Comparison of ENCODE assay signal across 1 cellular context in the genomic region with DNA sequence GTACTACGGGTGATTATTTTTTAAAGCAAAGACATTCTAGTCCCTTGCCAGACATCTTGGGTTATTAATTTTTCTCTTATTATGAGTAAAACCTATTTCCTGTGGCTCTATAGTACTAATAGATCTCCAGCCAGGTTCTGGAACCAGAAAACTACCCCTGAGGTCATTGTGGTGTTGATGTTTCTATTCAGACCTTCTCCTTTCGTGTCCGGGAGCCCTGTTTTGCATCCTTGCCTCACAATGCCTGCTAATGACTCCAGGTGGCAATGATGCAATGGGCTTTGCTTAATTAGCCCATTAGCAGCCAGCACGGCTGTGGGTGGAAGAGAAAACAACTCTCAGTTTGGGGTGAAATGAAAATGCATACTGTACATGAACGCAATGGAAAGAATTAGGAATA.
TF ChIP-seq lines count a peak whose summit lies in the region.

No MANE protein-coding gene starts in this region.

TF ChIP-seq in GM12878, 131 proteins besides CTCF, POLR2A, EP300 and RAD21 (continued from another document and continues in another):
- TF ChIP-seq, protein P1, sequence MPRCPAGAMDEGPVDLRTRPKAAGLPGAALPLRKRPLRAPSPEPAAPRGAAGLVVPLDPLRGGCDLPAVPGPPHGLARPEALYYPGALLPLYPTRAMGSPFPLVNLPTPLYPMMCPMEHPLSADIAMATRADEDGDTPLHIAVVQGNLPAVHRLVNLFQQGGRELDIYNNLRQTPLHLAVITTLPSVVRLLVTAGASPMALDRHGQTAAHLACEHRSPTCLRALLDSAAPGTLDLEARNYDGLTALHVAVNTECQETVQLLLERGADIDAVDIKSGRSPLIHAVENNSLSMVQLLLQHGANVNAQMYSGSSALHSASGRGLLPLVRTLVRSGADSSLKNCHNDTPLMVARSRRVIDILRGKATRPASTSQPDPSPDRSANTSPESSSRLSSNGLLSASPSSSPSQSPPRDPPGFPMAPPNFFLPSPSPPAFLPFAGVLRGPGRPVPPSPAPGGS (IDR thresholded peaks at IDR 0.05; ENCODE audit: borderline replicate concordance, insufficient read depth, low read depth, low read length, poor library complexity, severe bottlenecking): no peak
- TF ChIP-seq, protein P2, sequence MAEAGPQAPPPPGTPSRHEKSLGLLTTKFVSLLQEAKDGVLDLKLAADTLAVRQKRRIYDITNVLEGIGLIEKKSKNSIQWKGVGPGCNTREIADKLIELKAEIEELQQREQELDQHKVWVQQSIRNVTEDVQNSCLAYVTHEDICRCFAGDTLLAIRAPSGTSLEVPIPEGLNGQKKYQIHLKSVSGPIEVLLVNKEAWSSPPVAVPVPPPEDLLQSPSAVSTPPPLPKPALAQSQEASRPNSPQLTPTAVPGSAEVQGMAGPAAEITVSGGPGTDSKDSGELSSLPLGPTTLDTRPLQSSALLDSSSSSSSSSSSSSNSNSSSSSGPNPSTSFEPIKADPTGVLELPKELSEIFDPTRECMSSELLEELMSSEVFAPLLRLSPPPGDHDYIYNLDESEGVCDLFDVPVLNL (IDR thresholded peaks at IDR 0.05; ENCODE audit: low read depth, low read length): no peak
- TF ChIP-seq ZNF274 (IDR thresholded peaks at IDR 0.05; ENCODE audit: insufficient read depth, insufficient read length) (no peak), ZNF622 (IDR thresholded peaks at IDR 0.05) (no peak), GABPA (IDR thresholded peaks at IDR 0.05; ENCODE audit: low read depth) (no peak), TARDBP (IDR thresholded peaks at IDR 0.05; ENCODE audit: borderline replicate concordance) (no peak), CHD4 (IDR thresholded peaks at IDR 0.05) (no peak), FOS (IDR thresholded peaks at IDR 0.05; ENCODE audit: borderline replicate concordance, extremely low read depth, insufficient read length) (no peak), POU2F2 (IDR thresholded peaks at IDR 0.05; ENCODE audit: borderline replicate concordance, low read depth, low read length) (peak; percentile 90; the same call in 1 of the 3 replicates), IKZF1 (conservative IDR thresholded peaks at IDR 0.05) (peak; percentile 64), EGR1 (IDR thresholded peaks at IDR 0.05; ENCODE audit: borderline replicate concordance in 1 of 2, low read depth in 2 of 2, low read length in 2 of 2) (no peak), ZNF384 (IDR thresholded peaks at IDR 0.05; ENCODE audit: borderline replicate concordance, low read depth, low read length) (no peak), HDAC6 (IDR thresholded peaks at IDR 0.05; ENCODE audit: unreplicated experiment) (no peak), SP1 (IDR thresholded peaks at IDR 0.05; ENCODE audit: low read depth, low read length) (no peak), FOXM1 (IDR thresholded peaks at IDR 0.05; ENCODE audit: low read depth, low read length) (no peak), BMI1 (IDR thresholded peaks at IDR 0.05; ENCODE audit: borderline replicate concordance) (0 out of 2 replicates have a peak, but pooled peaks have one; percentile 15), CBFB (IDR thresholded peaks at IDR 0.05; ENCODE audit: low read depth) (no peak), YY1 (IDR thresholded peaks at IDR 0.05; ENCODE audit: low read depth, low read length) (no peak), TCF12 (IDR thresholded peaks at IDR 0.05; ENCODE audit: low read depth, low read length) (peak; percentile 46; the same call in 1 of the 2 replicates), TBL1XR1 (IDR thresholded peaks at IDR 0.05; ENCODE audit: low read depth, low read length) (0 out of 2 replicates have a peak, but pooled peaks have one; percentile 28), PML (IDR thresholded peaks at IDR 0.05; ENCODE audit: low read length) (no peak), HCFC1 (IDR thresholded peaks at IDR 0.05; ENCODE audit: low read length) (no peak), TCF7 (IDR thresholded peaks at IDR 0.05; ENCODE audit: borderline replicate concordance) (no peak), TAF1 (IDR thresholded peaks at IDR 0.05; ENCODE audit: borderline replicate concordance, low read depth, low read length) (no peak), HDGF (IDR thresholded peaks at IDR 0.05) (no peak), NR2F1 (conservative IDR thresholded peaks at IDR 0.05) (peak; percentile 34; the same call in 1 of the 2 replicates), PAX8 (IDR thresholded peaks at IDR 0.05) (no peak), ZNF217 (IDR thresholded peaks at IDR 0.05) (no peak), RBBP5 (conservative IDR thresholded peaks at IDR 0.05) (no peak), NR2C2 (IDR thresholded peaks at IDR 0.05; ENCODE audit: borderline replicate concordance, control insufficient read depth, insufficient read length, low read depth) (no peak), RCOR1 (conservative IDR thresholded peaks at IDR 0.05; ENCODE audit: low read depth, low read length) (no peak), ASH2L (IDR thresholded peaks at IDR 0.05; ENCODE audit: borderline replicate concordance, low read depth) (no peak), NRF1 (conservative IDR thresholded peaks at IDR 0.05; ENCODE audit: low read depth, low read length) (no peak), SUZ12 (IDR thresholded peaks at IDR 0.05; ENCODE audit: unreplicated experiment) (no peak), NFXL1 (IDR thresholded peaks at IDR 0.05; ENCODE audit: borderline replicate concordance) (no peak), CBX5 (IDR thresholded peaks at IDR 0.05; ENCODE audit: low read depth) (no peak), DPF2 (IDR thresholded peaks at IDR 0.05) (peak; percentile 64; the same call in 1 of the 2 replicates), ETV6 (conservative IDR thresholded peaks at IDR 0.05 in 1 of 2, IDR thresholded peaks at IDR 0.05 in 1 of 2; ENCODE audit: borderline replicate concordance in 1 of 2, low read depth in 1 of 2) (no peak), RAD51 (IDR thresholded peaks at IDR 0.05) (no peak), BCL11A (IDR thresholded peaks at IDR 0.05; ENCODE audit: low read depth, low read length) (peak; percentile 98), WRNIP1 (IDR thresholded peaks at IDR 0.05; ENCODE audit: borderline replicate concordance, low read depth, low read length) (no peak), JUNB (IDR thresholded peaks at IDR 0.05) (no peak), ZBED1 (IDR thresholded peaks at IDR 0.05; ENCODE audit: borderline replicate concordance) (no peak), PAX5 (IDR thresholded peaks at IDR 0.05; ENCODE audit: borderline replicate concordance, low read depth, low read length) (peak; percentile 61; the same call in 1 of the 2 replicates), NBN (IDR thresholded peaks at IDR 0.05) (no peak), RFX5 (IDR thresholded peaks at IDR 0.05; ENCODE audit: low read depth, low read length) (no peak), EZH2 (IDR thresholded peaks at IDR 0.05; ENCODE audit: borderline replicate concordance, control insufficient read depth, low read depth, low read length) (no peak), JUND (IDR thresholded peaks at IDR 0.05; ENCODE audit: low read depth, low read length) (no peak), MEF2B (IDR thresholded peaks at IDR 0.05; ENCODE audit: partially characterized antibody, poor library complexity, severe bottlenecking) (no peak)
- TF ChIP-seq, protein P3, sequence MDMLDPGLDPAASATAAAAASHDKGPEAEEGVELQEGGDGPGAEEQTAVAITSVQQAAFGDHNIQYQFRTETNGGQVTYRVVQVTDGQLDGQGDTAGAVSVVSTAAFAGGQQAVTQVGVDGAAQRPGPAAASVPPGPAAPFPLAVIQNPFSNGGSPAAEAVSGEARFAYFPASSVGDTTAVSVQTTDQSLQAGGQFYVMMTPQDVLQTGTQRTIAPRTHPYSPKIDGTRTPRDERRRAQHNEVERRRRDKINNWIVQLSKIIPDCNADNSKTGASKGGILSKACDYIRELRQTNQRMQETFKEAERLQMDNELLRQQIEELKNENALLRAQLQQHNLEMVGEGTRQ (IDR thresholded peaks at IDR 0.05; ENCODE audit: borderline replicate concordance, low read depth, low read length): no peak
- TF ChIP-seq, protein P4, sequence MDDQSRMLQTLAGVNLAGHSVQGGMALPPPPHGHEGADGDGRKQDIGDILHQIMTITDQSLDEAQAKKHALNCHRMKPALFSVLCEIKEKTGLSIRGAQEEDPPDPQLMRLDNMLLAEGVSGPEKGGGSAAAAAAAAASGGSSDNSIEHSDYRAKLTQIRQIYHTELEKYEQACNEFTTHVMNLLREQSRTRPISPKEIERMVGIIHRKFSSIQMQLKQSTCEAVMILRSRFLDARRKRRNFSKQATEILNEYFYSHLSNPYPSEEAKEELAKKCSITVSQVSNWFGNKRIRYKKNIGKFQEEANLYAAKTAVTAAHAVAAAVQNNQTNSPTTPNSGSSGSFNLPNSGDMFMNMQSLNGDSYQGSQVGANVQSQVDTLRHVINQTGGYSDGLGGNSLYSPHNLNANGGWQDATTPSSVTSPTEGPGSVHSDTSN (IDR thresholded peaks at IDR 0.05; ENCODE audit: insufficient replicate concordance, low read depth, low read length): no peak
- TF ChIP-seq, protein P5, sequence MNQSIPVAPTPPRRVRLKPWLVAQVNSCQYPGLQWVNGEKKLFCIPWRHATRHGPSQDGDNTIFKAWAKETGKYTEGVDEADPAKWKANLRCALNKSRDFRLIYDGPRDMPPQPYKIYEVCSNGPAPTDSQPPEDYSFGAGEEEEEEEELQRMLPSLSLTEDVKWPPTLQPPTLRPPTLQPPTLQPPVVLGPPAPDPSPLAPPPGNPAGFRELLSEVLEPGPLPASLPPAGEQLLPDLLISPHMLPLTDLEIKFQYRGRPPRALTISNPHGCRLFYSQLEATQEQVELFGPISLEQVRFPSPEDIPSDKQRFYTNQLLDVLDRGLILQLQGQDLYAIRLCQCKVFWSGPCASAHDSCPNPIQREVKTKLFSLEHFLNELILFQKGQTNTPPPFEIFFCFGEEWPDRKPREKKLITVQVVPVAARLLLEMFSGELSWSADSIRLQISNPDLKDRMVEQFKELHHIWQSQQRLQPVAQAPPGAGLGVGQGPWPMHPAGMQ (IDR thresholded peaks at IDR 0.05; ENCODE audit: borderline replicate concordance): no peak
- TF ChIP-seq, protein P6, sequence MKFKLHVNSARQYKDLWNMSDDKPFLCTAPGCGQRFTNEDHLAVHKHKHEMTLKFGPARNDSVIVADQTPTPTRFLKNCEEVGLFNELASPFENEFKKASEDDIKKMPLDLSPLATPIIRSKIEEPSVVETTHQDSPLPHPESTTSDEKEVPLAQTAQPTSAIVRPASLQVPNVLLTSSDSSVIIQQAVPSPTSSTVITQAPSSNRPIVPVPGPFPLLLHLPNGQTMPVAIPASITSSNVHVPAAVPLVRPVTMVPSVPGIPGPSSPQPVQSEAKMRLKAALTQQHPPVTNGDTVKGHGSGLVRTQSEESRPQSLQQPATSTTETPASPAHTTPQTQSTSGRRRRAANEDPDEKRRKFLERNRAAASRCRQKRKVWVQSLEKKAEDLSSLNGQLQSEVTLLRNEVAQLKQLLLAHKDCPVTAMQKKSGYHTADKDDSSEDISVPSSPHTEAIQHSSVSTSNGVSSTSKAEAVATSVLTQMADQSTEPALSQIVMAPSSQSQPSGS (IDR thresholded peaks at IDR 0.05; ENCODE audit: low read length): no peak
- TF ChIP-seq, protein P7, sequence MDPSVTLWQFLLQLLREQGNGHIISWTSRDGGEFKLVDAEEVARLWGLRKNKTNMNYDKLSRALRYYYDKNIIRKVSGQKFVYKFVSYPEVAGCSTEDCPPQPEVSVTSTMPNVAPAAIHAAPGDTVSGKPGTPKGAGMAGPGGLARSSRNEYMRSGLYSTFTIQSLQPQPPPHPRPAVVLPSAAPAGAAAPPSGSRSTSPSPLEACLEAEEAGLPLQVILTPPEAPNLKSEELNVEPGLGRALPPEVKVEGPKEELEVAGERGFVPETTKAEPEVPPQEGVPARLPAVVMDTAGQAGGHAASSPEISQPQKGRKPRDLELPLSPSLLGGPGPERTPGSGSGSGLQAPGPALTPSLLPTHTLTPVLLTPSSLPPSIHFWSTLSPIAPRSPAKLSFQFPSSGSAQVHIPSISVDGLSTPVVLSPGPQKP (IDR thresholded peaks at IDR 0.05; ENCODE audit: low read depth, low read length): no peak
- TF ChIP-seq, protein P8, sequence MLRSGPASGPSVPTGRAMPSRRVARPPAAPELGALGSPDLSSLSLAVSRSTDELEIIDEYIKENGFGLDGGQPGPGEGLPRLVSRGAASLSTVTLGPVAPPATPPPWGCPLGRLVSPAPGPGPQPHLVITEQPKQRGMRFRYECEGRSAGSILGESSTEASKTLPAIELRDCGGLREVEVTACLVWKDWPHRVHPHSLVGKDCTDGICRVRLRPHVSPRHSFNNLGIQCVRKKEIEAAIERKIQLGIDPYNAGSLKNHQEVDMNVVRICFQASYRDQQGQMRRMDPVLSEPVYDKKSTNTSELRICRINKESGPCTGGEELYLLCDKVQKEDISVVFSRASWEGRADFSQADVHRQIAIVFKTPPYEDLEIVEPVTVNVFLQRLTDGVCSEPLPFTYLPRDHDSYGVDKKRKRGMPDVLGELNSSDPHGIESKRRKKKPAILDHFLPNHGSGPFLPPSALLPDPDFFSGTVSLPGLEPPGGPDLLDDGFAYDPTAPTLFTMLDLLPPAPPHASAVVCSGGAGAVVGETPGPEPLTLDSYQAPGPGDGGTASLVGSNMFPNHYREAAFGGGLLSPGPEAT (IDR thresholded peaks at IDR 0.05; ENCODE audit: low read depth): 0 out of 2 replicates have a peak, but pooled peaks have one; percentile 28
- TF ChIP-seq, protein P9, sequence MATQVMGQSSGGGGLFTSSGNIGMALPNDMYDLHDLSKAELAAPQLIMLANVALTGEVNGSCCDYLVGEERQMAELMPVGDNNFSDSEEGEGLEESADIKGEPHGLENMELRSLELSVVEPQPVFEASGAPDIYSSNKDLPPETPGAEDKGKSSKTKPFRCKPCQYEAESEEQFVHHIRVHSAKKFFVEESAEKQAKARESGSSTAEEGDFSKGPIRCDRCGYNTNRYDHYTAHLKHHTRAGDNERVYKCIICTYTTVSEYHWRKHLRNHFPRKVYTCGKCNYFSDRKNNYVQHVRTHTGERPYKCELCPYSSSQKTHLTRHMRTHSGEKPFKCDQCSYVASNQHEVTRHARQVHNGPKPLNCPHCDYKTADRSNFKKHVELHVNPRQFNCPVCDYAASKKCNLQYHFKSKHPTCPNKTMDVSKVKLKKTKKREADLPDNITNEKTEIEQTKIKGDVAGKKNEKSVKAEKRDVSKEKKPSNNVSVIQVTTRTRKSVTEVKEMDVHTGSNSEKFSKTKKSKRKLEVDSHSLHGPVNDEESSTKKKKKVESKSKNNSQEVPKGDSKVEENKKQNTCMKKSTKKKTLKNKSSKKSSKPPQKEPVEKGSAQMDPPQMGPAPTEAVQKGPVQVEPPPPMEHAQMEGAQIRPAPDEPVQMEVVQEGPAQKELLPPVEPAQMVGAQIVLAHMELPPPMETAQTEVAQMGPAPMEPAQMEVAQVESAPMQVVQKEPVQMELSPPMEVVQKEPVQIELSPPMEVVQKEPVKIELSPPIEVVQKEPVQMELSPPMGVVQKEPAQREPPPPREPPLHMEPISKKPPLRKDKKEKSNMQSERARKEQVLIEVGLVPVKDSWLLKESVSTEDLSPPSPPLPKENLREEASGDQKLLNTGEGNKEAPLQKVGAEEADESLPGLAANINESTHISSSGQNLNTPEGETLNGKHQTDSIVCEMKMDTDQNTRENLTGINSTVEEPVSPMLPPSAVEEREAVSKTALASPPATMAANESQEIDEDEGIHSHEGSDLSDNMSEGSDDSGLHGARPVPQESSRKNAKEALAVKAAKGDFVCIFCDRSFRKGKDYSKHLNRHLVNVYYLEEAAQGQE (IDR thresholded peaks at IDR 0.05; ENCODE audit: low read depth, low read length): no peak
